18 cellular contexts compared by ENCODE assay signal in genomic region chr22:23205330-23205729, GRCh38. TPM values are rescaled to one million over a fixed set of nuclear protein-coding genes. Genes with fewer than 3 reads are reported as not detected.
DNase-seq lines count a peak whose midpoint lies in the region; ATAC-seq and TF ChIP-seq lines count a peak whose summit lies in the region.
"Had no signal": no experiment of that assay in that cellular context is flagged by ENCODE, and none has a peak within 500 bp of the region (broad histone marks: within the 10 kb centered on the region; RNA-seq: fewer than 3 reads in every experiment).

No MANE protein-coding gene starts in this region.

- no peak overlapping the region for H3K27ac ChIP-seq in GM23248
- H3K27ac ChIP-seq in esophagus squamous epithelium, result peak overlapping the region in 3 of 4 donors; percentile 1 to 35 (median 33)
- H3K27ac ChIP-seq in sigmoid colon, result peak overlapping the region in 3 of 4 donors; percentile 45 to 72 (median 68)
- H3K27ac ChIP-seq: psoas muscle, vagina had no signal

- in situ Hi-C loops in GM23248 (cut with MboI), result no loop called here

- H3K27me3 Mint-ChIP-seq in WTC11 (ENCODE audit: low read depth), result no peaks in the 10 kb centered on the region
- H3K27me3 Mint-ChIP-seq: CD4-positive, alpha-beta T cell had no signal

- POLR2A ChIA-PET in WTC11 (lab: Charles Lee), result no interaction called here

- H3K79me2 ChIP-seq in GM23248 (ENCODE audit: insufficient read depth), result peaks cover 94% of the 10 kb centered on the region

- 50 to 59% methylated on average over 5 of the region's 5 CpGs for WGBS in GM23248 (ENCODE audit: low coverage in 1 of 2, low lambda C conversion rate in 2 of 2, missing lambda C conversion rate in 2 of 2), 2 experiments
- 67 to 79% methylated on average over 3 to 5 of the region's 5 CpGs for WGBS in esophagus squamous epithelium, 2 donors
- WGBS in sigmoid colon, 2 donors, result 80 to 85% methylated on average over 5 of the region's 5 CpGs

- 0 out of 2 replicates have a peak overlapping the region, but pooled peaks have one; percentile 8 for H3K9ac ChIP-seq in GM23248
- H3K9ac ChIP-seq: SK-N-SH had no signal

- ATAC-seq in WTC11, result no peak
- no peak for ATAC-seq in HG03457 (IDR thresholded peaks at IDR 0.05; ENCODE audit: unreplicated experiment)
- ATAC-seq in HG03025 (IDR thresholded peaks at IDR 0.05; ENCODE audit: low FRiP score, unreplicated experiment), result no peak
- ATAC-seq: natural killer cell had no signal

- no peak for TF ChIP-seq EP300 in sigmoid colon (IDR thresholded peaks at IDR 0.05)

- TF ChIP-seq POLR2A in esophagus squamous epithelium (IDR thresholded peaks at IDR 0.05) (no peak), sigmoid colon (IDR thresholded peaks at IDR 0.05) (no peak)

- H3K4me1 Mint-ChIP-seq in WTC11, result peaks cover 27% of the 10 kb centered on the region

- no peaks in the 10 kb centered on the region for H3K9me3 ChIP-seq in GM23248 (ENCODE audit: low read depth)
- no peaks in the 10 kb centered on the region for H3K9me3 ChIP-seq in esophagus squamous epithelium
- no peaks in the 10 kb centered on the region for H3K9me3 ChIP-seq in sigmoid colon
- H3K9me3 ChIP-seq: psoas muscle, SK-N-SH, vagina had no signal

- peak overlapping the region; percentile 76 for H3K27ac Mint-ChIP-seq in WTC11
- H3K27ac Mint-ChIP-seq: CD4-positive, alpha-beta T cell; natural killer cell had no signal

- H2AFZ ChIP-seq in GM23248, result no peak overlapping the region

- H3K4me2 ChIP-seq in GM23248 (ENCODE audit: unreplicated experiment), result peak overlapping the region; percentile 43
- H3K4me2 ChIP-seq: SK-N-SH had no signal

- no peaks in the 10 kb centered on the region; the same call in 1 of the 2 replicates for H4K20me1 ChIP-seq in GM23248 (ENCODE audit: insufficient read depth)

- H3F3A ChIP-seq in GM23248 (ENCODE audit: insufficient read depth), result peaks cover 14% of the 10 kb centered on the region

- peaks cover 24% of the 10 kb centered on the region for H3K4me1 ChIP-seq in GM23248 (ENCODE audit: insufficient read depth)
- H3K4me1 ChIP-seq in esophagus squamous epithelium, result peaks cover 0 to 41% (median 22%) of the 10 kb centered on the region in 3 donors
- H3K4me1 ChIP-seq in sigmoid colon, result peaks cover 0 to 35% (median 24%) of the 10 kb centered on the region in 4 donors

- TF ChIP-seq CTCF in WTC11 (IDR thresholded peaks at IDR 0.05), result no peak
- TF ChIP-seq CTCF in esophagus squamous epithelium (IDR thresholded peaks at IDR 0.05), result no peak
- no peak for TF ChIP-seq CTCF in sigmoid colon (IDR thresholded peaks at IDR 0.05)

- DNase-seq in GM23248 (no peak), WTC11 (ENCODE audit: low spot score) (no peak), esophagus squamous epithelium (lab: John Stamatoyannopoulos, UW) (no peak), sigmoid colon (no peak), DMS53 (lab: John Stamatoyannopoulos, UW) (no peak), NCI-H1092 treated with DMSO at 0.1 percent for 48 hours (lab: John Stamatoyannopoulos, UW) (no peak)
- DNase-seq: activated CD4-positive, alpha-beta T cell treated with anti-CD3 and anti-CD28 coated beads for 4 hours; CD4-positive, alpha-beta T cell; cortex of kidney; erythroblast; natural killer cell; stimulated activated naive CD4-positive, alpha-beta T cell; T1000 had no signal

- intact Hi-C loops in esophagus squamous epithelium (cut with DNase I), result no loop called here
- intact Hi-C loops in sigmoid colon (cut with DNase I), result no loop called here

- H3K27me3 ChIP-seq in GM23248 (replicated peaks; ENCODE audit: insufficient read depth), result no peaks in the 10 kb centered on the region
- no peaks in the 10 kb centered on the region for H3K27me3 ChIP-seq in esophagus squamous epithelium
- no peaks in the 10 kb centered on the region for H3K27me3 ChIP-seq in sigmoid colon
- H3K27me3 ChIP-seq: vagina had no signal

- H3K4me3 ChIP-seq in GM23248 (no peak overlapping the region), esophagus squamous epithelium (no peak overlapping the region), sigmoid colon (no peak overlapping the region)
- H3K4me3 ChIP-seq: psoas muscle, vagina had no signal

- H3K36me3 ChIP-seq in GM23248 (ENCODE audit: low read depth) (no peaks in the 10 kb centered on the region), esophagus squamous epithelium (peaks cover 0 to 22% (median 0%) of the 10 kb centered on the region in 3 donors), sigmoid colon (no peaks in the 10 kb centered on the region)
- H3K36me3 ChIP-seq: vagina had no signal

- no peaks in the 10 kb centered on the region for H3K9me2 ChIP-seq in GM23248 (ENCODE audit: insufficient read depth)
- H3K9me2 ChIP-seq: SK-N-SH had no signal

- peaks cover 16% of the 10 kb centered on the region for H3K36me3 Mint-ChIP-seq in WTC11
- H3K36me3 Mint-ChIP-seq: natural killer cell had no signal

- CTCF ChIA-PET in WTC11 (lab: Charles Lee), result interaction anchor here (0.6 to 1.5 kb wide), 5 partner anchors 27 to 356 kb away, joined by 3 to 4 read pairs (median 3); no protein-coding TSS in a partner anchor

- H3K4me3 Mint-ChIP-seq in WTC11, result no peak overlapping the region
- H3K4me3 Mint-ChIP-seq: CD4-positive, alpha-beta T cell; natural killer cell had no signal

- H3K9me3 Mint-ChIP-seq in WTC11, result no peaks in the 10 kb centered on the region
- H3K9me3 Mint-ChIP-seq: CD4-positive, alpha-beta T cell; natural killer cell had no signal

TF ChIP-seq in WTC11, 78 proteins besides CTCF, POLR2A, EP300 and RAD21:
- no peak for TF ChIP-seq CBFB (CRISPR knock-in tag; IDR thresholded peaks at IDR 0.05; ENCODE audit: low read depth)
- TF ChIP-seq ARID4B (CRISPR knock-in tag; IDR thresholded peaks at IDR 0.05; ENCODE audit: borderline replicate concordance), result no peak
- no peak for TF ChIP-seq TP53 (CRISPR knock-in tag; IDR thresholded peaks at IDR 0.05)

RNA-seq across cellular contexts. Expression of gene BCR, which starts 25.0 kb away (rescaled TPM):
- total RNA-seq in GM23248 (2014; rRNA removed; shearing (Covaris generic)), result 30.0 and 30.6 TPM in 2 replicates
- polyA plus RNA-seq in GM23248 (2016; fragmentation: Nextera tagmentation; extraction: Ambion mirVana) (3.3 and 4.7 TPM in 2 replicates), sigmoid colon (10 to 100 TPM; 10.8 to 25.9 (median 10.9) TPM)
- total RNA-seq in WTC11 (2021) (96.5 to 129 TPM (median 105 TPM) in 3 replicates), esophagus squamous epithelium (10 to 100 TPM; 38.7 to 50.0 (median 47.5) TPM), sigmoid colon (10 to 100 TPM; 13.2 to 39.9 (median 21.5) TPM)
